ENCODE assay signal across 1 cellular context in the genomic region with DNA sequence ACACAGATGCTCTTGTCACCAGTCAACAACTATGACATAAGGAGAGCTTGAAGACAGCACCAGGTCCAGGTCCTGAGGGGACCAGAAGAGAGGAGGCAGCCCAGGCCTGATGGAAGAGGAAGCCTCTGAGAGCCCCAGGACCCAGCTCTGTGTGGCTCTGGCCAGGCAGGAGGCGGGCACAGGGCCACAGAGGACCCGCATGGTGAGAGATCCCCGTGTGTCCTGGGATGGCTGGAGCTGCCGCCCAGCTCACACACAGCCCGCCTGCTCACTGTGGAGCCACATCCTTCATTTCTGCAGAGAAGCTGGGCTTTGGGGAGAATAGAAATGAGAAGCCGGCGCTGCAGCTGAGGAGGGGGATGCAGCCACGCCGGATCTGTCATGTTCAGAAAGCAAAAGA.
TF ChIP-seq lines count a peak whose summit lies in the region.

No MANE protein-coding gene starts in this region.

TF ChIP-seq in SK-N-SH treated with all-trans-retinoic acid at 6 μM for 48 hours, 23 proteins besides CTCF, POLR2A, EP300 and RAD21 (continued from another document):
- TF ChIP-seq ZC3H10 (CRISPR knock-in tag; IDR thresholded peaks at IDR 0.05) = no peak
- TF ChIP-seq, protein P1, sequence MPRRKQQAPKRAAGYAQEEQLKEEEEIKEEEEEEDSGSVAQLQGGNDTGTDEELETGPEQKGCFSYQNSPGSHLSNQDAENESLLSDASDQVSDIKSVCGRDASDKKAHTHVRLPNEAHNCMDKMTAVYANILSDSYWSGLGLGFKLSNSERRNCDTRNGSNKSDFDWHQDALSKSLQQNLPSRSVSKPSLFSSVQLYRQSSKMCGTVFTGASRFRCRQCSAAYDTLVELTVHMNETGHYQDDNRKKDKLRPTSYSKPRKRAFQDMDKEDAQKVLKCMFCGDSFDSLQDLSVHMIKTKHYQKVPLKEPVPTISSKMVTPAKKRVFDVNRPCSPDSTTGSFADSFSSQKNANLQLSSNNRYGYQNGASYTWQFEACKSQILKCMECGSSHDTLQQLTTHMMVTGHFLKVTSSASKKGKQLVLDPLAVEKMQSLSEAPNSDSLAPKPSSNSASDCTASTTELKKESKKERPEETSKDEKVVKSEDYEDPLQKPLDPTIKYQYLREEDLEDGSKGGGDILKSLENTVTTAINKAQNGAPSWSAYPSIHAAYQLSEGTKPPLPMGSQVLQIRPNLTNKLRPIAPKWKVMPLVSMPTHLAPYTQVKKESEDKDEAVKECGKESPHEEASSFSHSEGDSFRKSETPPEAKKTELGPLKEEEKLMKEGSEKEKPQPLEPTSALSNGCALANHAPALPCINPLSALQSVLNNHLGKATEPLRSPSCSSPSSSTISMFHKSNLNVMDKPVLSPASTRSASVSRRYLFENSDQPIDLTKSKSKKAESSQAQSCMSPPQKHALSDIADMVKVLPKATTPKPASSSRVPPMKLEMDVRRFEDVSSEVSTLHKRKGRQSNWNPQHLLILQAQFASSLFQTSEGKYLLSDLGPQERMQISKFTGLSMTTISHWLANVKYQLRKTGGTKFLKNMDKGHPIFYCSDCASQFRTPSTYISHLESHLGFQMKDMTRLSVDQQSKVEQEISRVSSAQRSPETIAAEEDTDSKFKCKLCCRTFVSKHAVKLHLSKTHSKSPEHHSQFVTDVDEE (CRISPR knock-in tag; IDR thresholded peaks at IDR 0.05) = no peak
- TF ChIP-seq, protein P2, sequence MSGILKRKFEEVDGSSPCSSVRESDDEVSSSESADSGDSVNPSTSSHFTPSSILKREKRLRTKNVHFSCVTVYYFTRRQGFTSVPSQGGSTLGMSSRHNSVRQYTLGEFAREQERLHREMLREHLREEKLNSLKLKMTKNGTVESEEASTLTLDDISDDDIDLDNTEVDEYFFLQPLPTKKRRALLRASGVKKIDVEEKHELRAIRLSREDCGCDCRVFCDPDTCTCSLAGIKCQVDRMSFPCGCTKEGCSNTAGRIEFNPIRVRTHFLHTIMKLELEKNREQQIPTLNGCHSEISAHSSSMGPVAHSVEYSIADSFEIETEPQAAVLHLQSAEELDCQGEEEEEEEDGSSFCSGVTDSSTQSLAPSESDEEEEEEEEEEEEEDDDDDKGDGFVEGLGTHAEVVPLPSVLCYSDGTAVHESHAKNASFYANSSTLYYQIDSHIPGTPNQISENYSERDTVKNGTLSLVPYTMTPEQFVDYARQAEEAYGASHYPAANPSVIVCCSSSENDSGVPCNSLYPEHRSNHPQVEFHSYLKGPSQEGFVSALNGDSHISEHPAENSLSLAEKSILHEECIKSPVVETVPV (CRISPR knock-in tag; IDR thresholded peaks at IDR 0.05) = no peak
- no peak for TF ChIP-seq ZFP3 (CRISPR knock-in tag; IDR thresholded peaks at IDR 0.05)
- TF ChIP-seq SNAI2 (CRISPR knock-in tag; IDR thresholded peaks at IDR 0.05) = no peak
- TF ChIP-seq, protein P3, sequence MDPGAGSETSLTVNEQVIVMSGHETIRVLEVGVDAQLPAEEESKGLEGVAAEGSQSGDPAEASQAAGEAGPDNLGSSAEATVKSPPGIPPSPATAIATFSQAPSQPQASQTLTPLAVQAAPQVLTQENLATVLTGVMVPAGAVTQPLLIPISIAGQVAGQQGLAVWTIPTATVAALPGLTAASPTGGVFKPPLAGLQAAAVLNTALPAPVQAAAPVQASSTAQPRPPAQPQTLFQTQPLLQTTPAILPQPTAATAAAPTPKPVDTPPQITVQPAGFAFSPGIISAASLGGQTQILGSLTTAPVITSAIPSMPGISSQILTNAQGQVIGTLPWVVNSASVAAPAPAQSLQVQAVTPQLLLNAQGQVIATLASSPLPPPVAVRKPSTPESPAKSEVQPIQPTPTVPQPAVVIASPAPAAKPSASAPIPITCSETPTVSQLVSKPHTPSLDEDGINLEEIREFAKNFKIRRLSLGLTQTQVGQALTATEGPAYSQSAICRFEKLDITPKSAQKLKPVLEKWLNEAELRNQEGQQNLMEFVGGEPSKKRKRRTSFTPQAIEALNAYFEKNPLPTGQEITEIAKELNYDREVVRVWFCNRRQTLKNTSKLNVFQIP (CRISPR knock-in tag; IDR thresholded peaks at IDR 0.05; ENCODE audit: borderline replicate concordance, low read depth) = no peak
- no peak for TF ChIP-seq ESRRG (CRISPR knock-in tag; IDR thresholded peaks at IDR 0.05)
- TF ChIP-seq TCF4 (CRISPR knock-in tag; IDR thresholded peaks at IDR 0.05; ENCODE audit: borderline replicate concordance) = no peak
- TF ChIP-seq ZFP30 (CRISPR knock-in tag; IDR thresholded peaks at IDR 0.05) = no peak
- TF ChIP-seq TOX (CRISPR knock-in tag; IDR thresholded peaks at IDR 0.05; ENCODE audit: borderline replicate concordance) = no peak
- TF ChIP-seq ZNF8 (CRISPR knock-in tag; IDR thresholded peaks at IDR 0.05) = no peak
- TF ChIP-seq ISL1 (CRISPR knock-in tag; IDR thresholded peaks at IDR 0.05) = no peak
- TF ChIP-seq GLIS3 (CRISPR knock-in tag; IDR thresholded peaks at IDR 0.05) = no peak
